Comparison of ENCODE assay signal across 8 cellular contexts in genomic region chr1:227562923-227563318, GRCh38. TPM values are rescaled to one million over a fixed set of nuclear protein-coding genes. Genes with fewer than 3 reads are reported as not detected.
DNase-seq lines count a peak whose midpoint lies in the region; ATAC-seq, FAIRE-seq and TF ChIP-seq lines count a peak whose summit lies in the region.

No MANE protein-coding gene starts in this region.

- POLR2A ChIA-PET in HepG2 (lab: Yijun Ruan, JAX) = interaction anchor here (0.7 to 1.6 kb wide), 2 partner anchors 18 to 20 kb away, joined by 3 to 11 read pairs; no protein-coding TSS in a partner anchor

- H3K4me1 ChIP-seq in HepG2 (ENCODE audit: insufficient read depth, low read length) (peaks cover 15% of the 10 kb centered on the region), right lobe of liver (no peaks in the 10 kb centered on the region), mesenchymal stem cell (ENCODE audit: control insufficient read depth, insufficient read depth, low read depth, low read length) (peaks cover 3% of the 10 kb centered on the region), upper lobe of right lung (no peaks in the 10 kb centered on the region)

- DNase-seq in HepG2 (ENCODE audit: low spot score) (no peak), right lobe of liver (no peak), mesenchymal stem cell (no peak), upper lobe of right lung (no peak), epidermal melanocyte (ENCODE audit: insufficient read length, low spot score) (no peak), D721Med (ENCODE audit: insufficient read length, low spot score) (no peak)

- peak overlapping the region; percentile 77 for H3K4me2 ChIP-seq in HepG2 (ENCODE audit: low read depth, low read length)
- no peak overlapping the region for H3K4me2 ChIP-seq in mesenchymal stem cell (ENCODE audit: low read length, poor library complexity, severe bottlenecking)

- H3K9me3 Mint-ChIP-seq in activated T-helper 17 cell treated with anti-CD3 and anti-CD28 coated beads, Interleukin-2, amount 50 U/mL, for 72 hours = no peaks in the 10 kb centered on the region

- no peak for TF ChIP-seq POLR2A in HepG2 (IDR thresholded peaks at IDR 0.05; ENCODE audit: insufficient read depth in 1 of 2, low read depth in 2 of 2, low read length in 2 of 2)
- no peak for TF ChIP-seq POLR2A in right lobe of liver (IDR thresholded peaks at IDR 0.05)

- no peaks in the 10 kb centered on the region; the same call in 1 of the 2 replicates for H3K9me3 ChIP-seq in HepG2 (ENCODE audit: low read length)
- H3K9me3 ChIP-seq in right lobe of liver = no peaks in the 10 kb centered on the region
- peaks cover 8% of the 10 kb centered on the region for H3K9me3 ChIP-seq in mesenchymal stem cell (ENCODE audit: control insufficient read depth, low read length)
- H3K9me3 ChIP-seq in upper lobe of right lung = no peaks in the 10 kb centered on the region

- no peak overlapping the region for H2BK120ac ChIP-seq in mesenchymal stem cell (ENCODE audit: low read depth, low read length)

- peaks cover 13% of the 10 kb centered on the region for H3K4me1 Mint-ChIP-seq in activated T-helper 17 cell treated with anti-CD3 and anti-CD28 coated beads, Interleukin-2, amount 50 U/mL, for 72 hours

- no peak overlapping the region for H2AK5ac ChIP-seq in mesenchymal stem cell (ENCODE audit: low read length, severe bottlenecking)

- peak overlapping the region; percentile 95 for H3K4me3 Mint-ChIP-seq in activated T-helper 17 cell treated with anti-CD3 and anti-CD28 coated beads, Interleukin-2, amount 50 U/mL, for 72 hours

- H3K27ac ChIP-seq in HepG2 (ENCODE audit: extremely low read length, insufficient read depth, low read length) = peak overlapping the region; percentile 93
- H3K27ac ChIP-seq in right lobe of liver = no peak overlapping the region
- H3K27ac ChIP-seq in mesenchymal stem cell (ENCODE audit: low read length, poor library complexity, severe bottlenecking) = no peak overlapping the region
- H3K27ac ChIP-seq in upper lobe of right lung = no peak overlapping the region

- no peak for TF ChIP-seq RAD21 in HepG2 (CRISPR knock-in tag; IDR thresholded peaks at IDR 0.05)

- peak overlapping the region; percentile 89 for H3K27ac Mint-ChIP-seq in activated T-helper 17 cell treated with anti-CD3 and anti-CD28 coated beads, Interleukin-2, amount 50 U/mL, for 72 hours

- no peak overlapping the region for H2BK15ac ChIP-seq in mesenchymal stem cell (ENCODE audit: low read depth, poor library complexity, severe bottlenecking)

- peaks cover 17% of the 10 kb centered on the region for H3K79me1 ChIP-seq in mesenchymal stem cell (replicated peaks; ENCODE audit: low read length, poor library complexity, severe bottlenecking)

- H4K8ac ChIP-seq in mesenchymal stem cell (ENCODE audit: low read length) = peak overlapping the region; percentile 86

- in situ Hi-C loops in HepG2 (cut with HindIII; ENCODE audit: extremely low pct_ligation_motif_present, low pct_unique_long_range_greater_than_20kb) = no loop called here

- H2BK5ac ChIP-seq in mesenchymal stem cell (ENCODE audit: low read depth, low read length, poor library complexity, severe bottlenecking) = peak overlapping the region; percentile 49

- H3K14ac ChIP-seq in mesenchymal stem cell (ENCODE audit: low read length in 2 of 2) = no peak overlapping the region

- no peak overlapping the region for H4K91ac ChIP-seq in mesenchymal stem cell (ENCODE audit: low read length)

- peak overlapping the region in 1 of 2 experiments; percentile 27 for H2BK12ac ChIP-seq in mesenchymal stem cell (ENCODE audit: low read length in 2 of 2)

- H3K36me3 Mint-ChIP-seq in activated T-helper 17 cell treated with anti-CD3 and anti-CD28 coated beads, Interleukin-2, amount 50 U/mL, for 72 hours (ENCODE audit: low read depth) = no peaks in the 10 kb centered on the region

- H3K23ac ChIP-seq in mesenchymal stem cell (ENCODE audit: low read length in 2 of 2) = no peak overlapping the region

- H3K27me3 ChIP-seq in HepG2 (ENCODE audit: control insufficient read depth in 1 of 2, insufficient read depth in 2 of 2, low read length in 2 of 2) (no peaks in the 10 kb centered on the region; a peak in 1 of 5 replicates), right lobe of liver (no peaks in the 10 kb centered on the region), mesenchymal stem cell (ENCODE audit: control insufficient read depth in 1 of 2, insufficient read depth in 1 of 2, low read length in 2 of 2) (peaks cover 0 to 36% of the 10 kb centered on the region in 2 experiments), upper lobe of right lung (peaks cover 29% of the 10 kb centered on the region)

- H3K9ac ChIP-seq in HepG2 (ENCODE audit: insufficient read depth, low read depth, low read length) = no peak overlapping the region
- H3K9ac ChIP-seq in mesenchymal stem cell (ENCODE audit: low read length) = no peak overlapping the region

- CTCF ChIA-PET in HepG2 (lab: Yijun Ruan, JAX; ENCODE audit: low intra/inter-chr PET ratio, low total read pairs) = no interaction called here

- TF ChIP-seq CTCF in HepG2 (CRISPR knock-in tag; IDR thresholded peaks at IDR 0.05) (no peak), right lobe of liver (IDR thresholded peaks at IDR 0.05) (no peak), upper lobe of right lung (IDR thresholded peaks at IDR 0.05) (no peak), D721Med (IDR thresholded peaks at IDR 0.05; ENCODE audit: insufficient read depth, missing control alignments) (no peak)

- H4K20me1 ChIP-seq in HepG2 (ENCODE audit: insufficient read depth, low read length) = no peaks in the 10 kb centered on the region

- ATAC-seq in HepG2 (no peak), right lobe of liver (no peak), upper lobe of right lung (no peak), HG03175 (IDR thresholded peaks at IDR 0.05; ENCODE audit: unreplicated experiment) (no peak)
- ATAC-seq in activated T-helper 17 cell treated with anti-CD3 and anti-CD28 coated beads, Interleukin-2, amount 50 U/mL, for 72 hours (replicated peaks) = no peak

- H3K27me3 Mint-ChIP-seq in activated T-helper 17 cell treated with anti-CD3 and anti-CD28 coated beads, Interleukin-2, amount 50 U/mL, for 72 hours = peaks cover 22% of the 10 kb centered on the region

- no TSS peak for BruUV-seq in HepG2 (replicated peaks; lab: Mats Ljungman, UMichigan)

- H2AFZ ChIP-seq in HepG2 (ENCODE audit: low read length) = no peak overlapping the region
- H2AFZ ChIP-seq in mesenchymal stem cell (ENCODE audit: low read depth, low read length) = no peak overlapping the region

- no peak overlapping the region for H3K18ac ChIP-seq in mesenchymal stem cell (ENCODE audit: low read depth in 1 of 2, low read length in 2 of 2)

- peaks cover 9% of the 10 kb centered on the region for H3K79me2 ChIP-seq in HepG2 (ENCODE audit: insufficient read depth, low read length)

- H3K4ac ChIP-seq in mesenchymal stem cell (ENCODE audit: low read depth in 1 of 2, low read length in 2 of 2) = no peak overlapping the region

- FAIRE-seq in HepG2 (lab: Jason Lieb, UNC) (no peak), D721Med (lab: Jason Lieb, UNC) (no peak)

- H3K36me3 ChIP-seq in HepG2 (replicated peaks in 1 of 2; ENCODE audit: control insufficient read depth in 1 of 2, insufficient read depth in 2 of 2, low read length in 2 of 2) = no peaks in the 10 kb centered on the region
- no peaks in the 10 kb centered on the region for H3K36me3 ChIP-seq in right lobe of liver
- peaks cover 0 to 3% of the 10 kb centered on the region in 2 experiments for H3K36me3 ChIP-seq in mesenchymal stem cell (ENCODE audit: control insufficient read depth in 1 of 2, insufficient read depth in 2 of 2, low read depth in 1 of 2, low read length in 2 of 2)
- no peaks in the 10 kb centered on the region for H3K36me3 ChIP-seq in upper lobe of right lung

- peak overlapping the region in 1 of 3 experiments; percentile 83; a peak in 2 of 6 replicates for H3K4me3 ChIP-seq in HepG2 (replicated peaks in 1 of 3; ENCODE audit: insufficient read depth in 1 of 3, low read depth in 2 of 3, low read length in 3 of 3)
- H3K4me3 ChIP-seq in right lobe of liver = no peak overlapping the region
- H3K4me3 ChIP-seq in mesenchymal stem cell (ENCODE audit: insufficient read depth in 1 of 2, low read depth in 1 of 2, low read length in 2 of 2) = peak overlapping the region in 1 of 2 experiments; percentile 86
- peak overlapping the region; percentile 90 for H3K4me3 ChIP-seq in upper lobe of right lung

- 98% methylated on average over 10 of the region's 10 CpGs for WGBS in HepG2 (ENCODE audit: low lambda C conversion rate)
- 87% methylated on average over 10 of the region's 10 CpGs for WGBS in right lobe of liver (ENCODE audit: insufficient coverage, low coverage, low lambda C conversion rate, missing lambda C conversion rate)
- 94% methylated on average over 9 of the region's 10 CpGs for WGBS in mesenchymal stem cell

- TF ChIP-seq EP300 in HepG2 (IDR thresholded peaks at IDR 0.05; ENCODE audit: low read depth in 2 of 2, low read length in 2 of 2) (no peak), HepG2 (CRISPR knock-in tag; IDR thresholded peaks at IDR 0.05; ENCODE audit: borderline replicate concordance) (no peak)

- intact Hi-C loops in HepG2 (cut with micrococcal nuclease; ENCODE audit: unreplicated experiment) (loop anchor here (1.0 kb wide), 1 partner anchor 165 kb away; no protein-coding TSS in a partner anchor), right lobe of liver (cut with DNase I) (loop anchor here in 1 of 2 donors (5.0 kb wide), 1 partner anchor 174 kb away; the partner anchor contains the start of genes JMJD4 and SNAP47), upper lobe of right lung (cut with DNase I) (no loop called here)

RNA-seq across cellular contexts. Expression of gene ZNF678, which starts 0.4 kb away (rescaled TPM):
- 7.6 and 9.9 TPM in 2 replicates for total RNA-seq in HepG2 (2016; rRNA removed; fragmentation: Illumina TruSeq; extraction: Trizol)
- total RNA-seq in HepG2 (2016; cell fraction: cytosol; rRNA removed; fragmentation: Illumina TruSeq; extraction: Trizol; ENCODE audit: low read depth) = 0.40 and 0.53 TPM in 2 replicates
- total RNA-seq in HepG2 (2016; cell fraction: insoluble cytoplasmic fraction; rRNA removed; fragmentation: Illumina TruSeq; extraction: Trizol) = 7.4 and 9.3 TPM in 2 replicates
- total RNA-seq in HepG2 (2016; cell fraction: membrane; rRNA removed; fragmentation: Illumina TruSeq; extraction: Trizol) = 1.8 and 2.4 TPM in 2 replicates
- total RNA-seq in HepG2 (2016; cell fraction: nucleus; rRNA removed; fragmentation: Illumina TruSeq; extraction: Trizol) = 15.2 and 18.3 TPM in 2 replicates
- polyA plus RNA-seq in HepG2 (2011; rRNA removed) = 1.6 and 2.0 TPM in 2 replicates
- 0.75 and 0.87 TPM in 2 replicates for polyA plus RNA-seq in HepG2 (2011; cell fraction: cytosol; rRNA removed)
- 1.7 and 1.9 TPM in 2 replicates for polyA plus RNA-seq in HepG2 (2011; cell fraction: nucleus; rRNA removed)
- 1.9 and 2.2 TPM in 2 replicates for polyA plus RNA-seq in HepG2 (2012)
- 0.10 and 0.26 TPM in 2 replicates for polyA plus RNA-seq in HepG2 (2016; cell fraction: cytosol; fragmentation: Illumina TruSeq; extraction: Trizol; ENCODE audit: low read depth)
- 4.4 and 4.6 TPM in 2 replicates for polyA plus RNA-seq in HepG2 (2016; cell fraction: insoluble cytoplasmic fraction; fragmentation: Illumina TruSeq; extraction: Trizol; ENCODE audit: low read depth)
- 0.60 and 0.65 TPM in 2 replicates for polyA plus RNA-seq in HepG2 (2016; cell fraction: membrane; fragmentation: Illumina TruSeq; extraction: Trizol; ENCODE audit: low read depth)
- polyA plus RNA-seq in HepG2 (2016; cell fraction: nucleus; fragmentation: Illumina TruSeq; extraction: Trizol; ENCODE audit: insufficient read depth, low read depth) = 5.9 and 6.2 TPM in 2 replicates
- 11.3 and 20.7 TPM in 2 replicates for polyA minus RNA-seq in HepG2 (2011; rRNA and poly(A)+ RNA removed; ENCODE audit: low replicate concordance)
- 3.2 and 5.0 TPM in 2 replicates for polyA minus RNA-seq in HepG2 (2011; cell fraction: cytosol; rRNA and poly(A)+ RNA removed)
- polyA minus RNA-seq in HepG2 (2011; cell fraction: nucleus; rRNA and poly(A)+ RNA removed) = 31.5 and 33.5 TPM in 2 replicates
- 1 to 10 TPM; 2.4 to 4.8 (median 3.0) TPM for total RNA-seq in right lobe of liver
- total RNA-seq in activated T-helper 17 cell treated with anti-CD3 and anti-CD28 coated beads, Interleukin-2, amount 50 U/mL, for 72 hours = 10 to 100 TPM in 1 of 2 donors, 1 to 10 TPM in 1; 5.3 to 10.3 TPM
- polyA plus RNA-seq in mesenchymal stem cell (2013, experiment 1 of 2) = 3.0 TPM
- 3.0 TPM for polyA plus RNA-seq in mesenchymal stem cell (2013, experiment 2 of 2)
- 8.6 TPM for total RNA-seq in upper lobe of right lung
